ENCODE assay signal across 9 cellular contexts in the genomic region with DNA sequence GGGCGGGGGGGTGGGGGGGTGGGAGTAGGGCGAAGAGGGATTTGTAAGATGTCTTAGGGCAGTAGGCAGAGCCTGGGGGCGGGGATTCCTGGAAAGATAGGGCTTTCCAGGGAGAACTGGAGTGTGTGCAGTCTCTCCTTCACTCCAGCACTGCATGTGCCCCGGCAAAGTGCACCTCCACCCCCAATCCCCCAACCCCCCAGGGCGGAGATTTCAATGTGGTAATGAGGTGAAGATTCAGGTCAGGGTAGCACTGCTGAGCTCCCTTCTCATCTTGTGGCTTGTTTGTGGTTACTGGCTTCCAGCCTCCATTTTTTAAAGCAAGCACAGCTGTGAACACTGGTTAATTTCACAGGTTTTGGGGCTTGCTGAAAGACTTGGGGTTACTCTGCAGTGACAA. TPM values are rescaled to one million over a fixed set of nuclear protein-coding genes. Genes with fewer than 3 reads are reported as not detected.
DNase-seq lines count a peak whose midpoint lies in the region; ATAC-seq and TF ChIP-seq lines count a peak whose summit lies in the region.
"Had no signal": no experiment of that assay in that cellular context is flagged by ENCODE, and none has a peak within 500 bp of the region (broad histone marks: within the 10 kb centered on the region; RNA-seq: fewer than 3 reads in every experiment).

No MANE protein-coding gene starts in this region.

- H3K4me2 ChIP-seq in BLaER1 treated with 17β-estradiol and CSF1 and Interleukin-3, amounts not matched to agents 10 nM and 100 nM, result peak overlapping the region in 10 of 11 experiments; percentile 37 to 72 (median 64); a peak in 18 of 22 replicates
- peak overlapping the region; percentile 68 for H3K4me2 ChIP-seq in HCT116 (ENCODE audit: low read length)

- H3K36me3 Mint-ChIP-seq in memory B cell, result no peaks in the 10 kb centered on the region

- POLR2A ChIA-PET in HCT116 (lab: Charles Lee), result no interaction called here

- no peak overlapping the region for H3K27ac Mint-ChIP-seq in memory B cell

- no peak for DNase-seq in HCT116 (ENCODE audit: low read depth, low spot score)
- DNase-seq in activated CD8-positive, alpha-beta memory T cell treated with anti-CD3 and anti-CD28 coated beads for 24 hours, result peak; percentile 67
- no peak for DNase-seq in memory B cell (ENCODE audit: low spot score in 2 of 2)
- DNase-seq in brain microvascular endothelial cell, result no peak
- no peak for DNase-seq in NCI-H2196 (lab: John Stamatoyannopoulos, UW; ENCODE audit: unreplicated experiment)
- DNase-seq: left ventricle myocardium inferior had no signal

- H3K79me2 ChIP-seq in HCT116 (ENCODE audit: insufficient read depth, low read length), result no peaks in the 10 kb centered on the region

- H3K9me3 Mint-ChIP-seq in memory B cell, result no peaks in the 10 kb centered on the region

- ATAC-seq in HCT116 (peak; percentile 42; the same call in 1 of the 2 replicates), memory B cell (ENCODE audit: low read depth) (peak; percentile 26), GM18909 (IDR thresholded peaks at IDR 0.05; ENCODE audit: poor library complexity, unreplicated experiment) (no peak), HG02852 (IDR thresholded peaks at IDR 0.05; ENCODE audit: unreplicated experiment) (no peak)

- no peak for TF ChIP-seq RAD21 in HCT116 (IDR thresholded peaks at IDR 0.05; ENCODE audit: low read depth)

- in situ Hi-C loops in brain microvascular endothelial cell (cut with HindIII; ENCODE audit: low pct_ligation_motif_present, low sequenced_read_pairs), result no loop called here

- BruUV-seq in HCT116 (replicated peaks; lab: Mats Ljungman, UMichigan), result no TSS peak

- intact Hi-C loops in HCT116 (cut with micrococcal nuclease), result no loop called here

- peaks cover 25% of the 10 kb centered on the region for H3K27me3 Mint-ChIP-seq in memory B cell

- no peak for TF ChIP-seq CTCF in HCT116 (IDR thresholded peaks at IDR 0.05 in 2 of 3, conservative IDR thresholded peaks at IDR 0.05 in 1 of 3; ENCODE audit: borderline replicate concordance in 1 of 3, insufficient read depth in 1 of 3, low read depth in 2 of 3, low read length in 2 of 3)
- no peak for TF ChIP-seq CTCF in brain microvascular endothelial cell (IDR thresholded peaks at IDR 0.05; ENCODE audit: low read depth, low read length, missing control alignments)

- no peak overlapping the region for H3K27ac ChIP-seq in BLaER1 treated with 17β-estradiol and CSF1 and Interleukin-3, amounts not matched to agents 10 nM and 100 nM
- no peak overlapping the region for H3K27ac ChIP-seq in HCT116 (ENCODE audit: low read depth, low read length)
- no peak overlapping the region for H3K27ac ChIP-seq in brain microvascular endothelial cell
- H3K27ac ChIP-seq: left ventricle myocardium inferior had no signal

- peaks cover 6% of the 10 kb centered on the region for H3K4me1 Mint-ChIP-seq in memory B cell

- no peaks in the 10 kb centered on the region for H3K36me3 ChIP-seq in BLaER1 treated with 17β-estradiol and CSF1 and Interleukin-3, amounts not matched to agents 10 nM and 100 nM
- H3K36me3 ChIP-seq in HCT116 (ENCODE audit: control insufficient read depth in 1 of 2, insufficient read depth in 2 of 2, low read length in 2 of 2), result no peaks in the 10 kb centered on the region
- H3K36me3 ChIP-seq in brain microvascular endothelial cell (replicated peaks), result no peaks in the 10 kb centered on the region
- H3K36me3 ChIP-seq: left ventricle myocardium inferior had no signal

- H3K4me1 ChIP-seq in BLaER1 treated with 17β-estradiol and CSF1 and Interleukin-3, amounts not matched to agents 10 nM and 100 nM, result peaks cover 10 to 43% (median 30%) of the 10 kb centered on the region in 10 experiments
- peaks cover 3 to 4% of the 10 kb centered on the region in 2 experiments; a peak in 3 of 4 replicates for H3K4me1 ChIP-seq in HCT116 (ENCODE audit: control insufficient read depth in 1 of 2, insufficient read depth in 2 of 2, low read length in 2 of 2)

- H3K9me2 ChIP-seq in HCT116 (ENCODE audit: insufficient read depth), result no peaks in the 10 kb centered on the region

- H3K9ac ChIP-seq in BLaER1 treated with 17β-estradiol and CSF1 and Interleukin-3, amounts not matched to agents 10 nM and 100 nM, result no peak overlapping the region
- H3K9ac ChIP-seq in HCT116 (ENCODE audit: low read length), result no peak overlapping the region

- H3K4me3 Mint-ChIP-seq in memory B cell, result no peak overlapping the region

- H3K9me3 ChIP-seq in BLaER1 treated with 17β-estradiol and CSF1 and Interleukin-3, amounts not matched to agents 10 nM and 100 nM (replicated peaks in 1 of 11), result no peaks in the 10 kb centered on the region
- no peaks in the 10 kb centered on the region for H3K9me3 ChIP-seq in HCT116 (ENCODE audit: control insufficient read depth in 1 of 2, insufficient read depth in 1 of 2, low read depth in 1 of 2, low read length in 2 of 2)
- H3K9me3 ChIP-seq: left ventricle myocardium inferior had no signal

- CTCF ChIA-PET in HCT116 (lab: Charles Lee), result no interaction called here

- no peak overlapping the region for H3K4me3 ChIP-seq in BLaER1 treated with 17β-estradiol and CSF1 and Interleukin-3, amounts not matched to agents 10 nM and 100 nM
- H3K4me3 ChIP-seq in HCT116 (replicated peaks in 1 of 2; ENCODE audit: low read depth in 1 of 2, low read length in 2 of 2), result peak overlapping the region; percentile 26 to 44
- no peak overlapping the region for H3K4me3 ChIP-seq in brain microvascular endothelial cell (ENCODE audit: low read depth, low read length)

- H2AFZ ChIP-seq in HCT116 (ENCODE audit: low read depth, low read length, poor library complexity, severe bottlenecking), result peak overlapping the region; percentile 68

- H4K20me1 ChIP-seq in BLaER1 treated with 17β-estradiol and CSF1 and Interleukin-3, amounts not matched to agents 10 nM and 100 nM, result no peaks in the 10 kb centered on the region
- no peaks in the 10 kb centered on the region for H4K20me1 ChIP-seq in HCT116 (ENCODE audit: insufficient read depth)

- H3K27me3 ChIP-seq in BLaER1 treated with 17β-estradiol and CSF1 and Interleukin-3, amounts not matched to agents 10 nM and 100 nM, result peaks cover 0 to 7% (median 0%) of the 10 kb centered on the region in 11 experiments; a peak in 1 of 22 replicates
- H3K27me3 ChIP-seq in HCT116 (ENCODE audit: insufficient read depth, low read length), result peaks cover 6% of the 10 kb centered on the region; the same call in 1 of the 2 replicates
- peaks cover 8% of the 10 kb centered on the region for H3K27me3 ChIP-seq in brain microvascular endothelial cell (replicated peaks)

- RAD21 ChIA-PET in HCT116 (lab: Charles Lee; ENCODE audit: low non-redundant PET in 1 of 2, low total read pairs in 2 of 2, uncharacterized antibody in 2 of 2, unreplicated experiment in 2 of 2), result no interaction called here

- TF ChIP-seq POLR2A in HCT116 (IDR thresholded peaks at IDR 0.05; ENCODE audit: borderline replicate concordance, extremely low read depth, insufficient read depth, insufficient read length), result no peak

TF ChIP-seq in HCT116, 20 proteins besides CTCF, POLR2A, EP300 and RAD21 (continues in another document):
- TF ChIP-seq, protein P1, sequence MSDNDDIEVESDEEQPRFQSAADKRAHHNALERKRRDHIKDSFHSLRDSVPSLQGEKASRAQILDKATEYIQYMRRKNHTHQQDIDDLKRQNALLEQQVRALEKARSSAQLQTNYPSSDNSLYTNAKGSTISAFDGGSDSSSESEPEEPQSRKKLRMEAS (IDR thresholded peaks at IDR 0.05), result no peak
- TF ChIP-seq YY1 (IDR thresholded peaks at IDR 0.05; ENCODE audit: extremely low read depth, insufficient replicate concordance, low read depth, low read length) (no peak), JUND (IDR thresholded peaks at IDR 0.05) (no peak), EZH2phosphoT487 (IDR thresholded peaks at IDR 0.05; ENCODE audit: borderline replicate concordance) (no peak)
- TF ChIP-seq, protein P2, sequence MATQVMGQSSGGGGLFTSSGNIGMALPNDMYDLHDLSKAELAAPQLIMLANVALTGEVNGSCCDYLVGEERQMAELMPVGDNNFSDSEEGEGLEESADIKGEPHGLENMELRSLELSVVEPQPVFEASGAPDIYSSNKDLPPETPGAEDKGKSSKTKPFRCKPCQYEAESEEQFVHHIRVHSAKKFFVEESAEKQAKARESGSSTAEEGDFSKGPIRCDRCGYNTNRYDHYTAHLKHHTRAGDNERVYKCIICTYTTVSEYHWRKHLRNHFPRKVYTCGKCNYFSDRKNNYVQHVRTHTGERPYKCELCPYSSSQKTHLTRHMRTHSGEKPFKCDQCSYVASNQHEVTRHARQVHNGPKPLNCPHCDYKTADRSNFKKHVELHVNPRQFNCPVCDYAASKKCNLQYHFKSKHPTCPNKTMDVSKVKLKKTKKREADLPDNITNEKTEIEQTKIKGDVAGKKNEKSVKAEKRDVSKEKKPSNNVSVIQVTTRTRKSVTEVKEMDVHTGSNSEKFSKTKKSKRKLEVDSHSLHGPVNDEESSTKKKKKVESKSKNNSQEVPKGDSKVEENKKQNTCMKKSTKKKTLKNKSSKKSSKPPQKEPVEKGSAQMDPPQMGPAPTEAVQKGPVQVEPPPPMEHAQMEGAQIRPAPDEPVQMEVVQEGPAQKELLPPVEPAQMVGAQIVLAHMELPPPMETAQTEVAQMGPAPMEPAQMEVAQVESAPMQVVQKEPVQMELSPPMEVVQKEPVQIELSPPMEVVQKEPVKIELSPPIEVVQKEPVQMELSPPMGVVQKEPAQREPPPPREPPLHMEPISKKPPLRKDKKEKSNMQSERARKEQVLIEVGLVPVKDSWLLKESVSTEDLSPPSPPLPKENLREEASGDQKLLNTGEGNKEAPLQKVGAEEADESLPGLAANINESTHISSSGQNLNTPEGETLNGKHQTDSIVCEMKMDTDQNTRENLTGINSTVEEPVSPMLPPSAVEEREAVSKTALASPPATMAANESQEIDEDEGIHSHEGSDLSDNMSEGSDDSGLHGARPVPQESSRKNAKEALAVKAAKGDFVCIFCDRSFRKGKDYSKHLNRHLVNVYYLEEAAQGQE (IDR thresholded peaks at IDR 0.05; ENCODE audit: low read depth), result no peak

RNA-seq across cellular contexts. Expression of gene TMEM239, which starts 5.9 kb away (rescaled TPM):
- not detected for total RNA-seq in HCT116 (2021; ENCODE audit: unreplicated experiment)
- polyA plus RNA-seq in HCT116 (2012), result not detected in 2 replicates
- total RNA-seq: left ventricle myocardium inferior had no signal

RNA-seq across cellular contexts. Expression of gene C20orf141, which starts 7.3 kb away (rescaled TPM):
- not detected for total RNA-seq in HCT116 (2021; ENCODE audit: unreplicated experiment)
- polyA plus RNA-seq in HCT116 (2012), result not detected in 2 replicates
- total RNA-seq: left ventricle myocardium inferior had no signal

RNA-seq across cellular contexts. Expression of gene PCED1A, which starts 18.4 kb away (rescaled TPM):
- 31.8 TPM for total RNA-seq in HCT116 (2021; ENCODE audit: unreplicated experiment)
- polyA plus RNA-seq in HCT116 (2012), result 27.6 and 36.2 TPM in 2 replicates

RNA-seq across cellular contexts. Expression of gene VPS16, which starts 18.5 kb away (rescaled TPM):
- total RNA-seq in HCT116 (2021; ENCODE audit: unreplicated experiment), result 38.1 TPM
- 31.9 and 37.5 TPM in 2 replicates for polyA plus RNA-seq in HCT116 (2012)

RNA-seq across cellular contexts. Expression of gene CPXM1, which starts 21.6 kb away (rescaled TPM):
- total RNA-seq in HCT116 (2021; ENCODE audit: unreplicated experiment), result 0.17 TPM
- polyA plus RNA-seq in HCT116 (2012), result 0.09 and 0.18 TPM in 2 replicates

Comparison
In these comparisons a context has a peak if more than half of its experiments do, and no peak if none do; other contexts are left out.
1. H3K4me3 ChIP-seq: peak in HCT116 (2 of 2); none in BLaER1 treated with 17β-estradiol and CSF1 and Interleukin-3, amounts not matched to agents 10 nM and 100 nM (0 of 10) and brain microvascular endothelial cell (single experiment).
2. ATAC-seq: peak in HCT116 (single experiment) and memory B cell (single experiment); none in GM18909 (single experiment) and HG02852 (single experiment).